Comparison of ENCODE assay signal across 8 cellular contexts in the genomic region with DNA sequence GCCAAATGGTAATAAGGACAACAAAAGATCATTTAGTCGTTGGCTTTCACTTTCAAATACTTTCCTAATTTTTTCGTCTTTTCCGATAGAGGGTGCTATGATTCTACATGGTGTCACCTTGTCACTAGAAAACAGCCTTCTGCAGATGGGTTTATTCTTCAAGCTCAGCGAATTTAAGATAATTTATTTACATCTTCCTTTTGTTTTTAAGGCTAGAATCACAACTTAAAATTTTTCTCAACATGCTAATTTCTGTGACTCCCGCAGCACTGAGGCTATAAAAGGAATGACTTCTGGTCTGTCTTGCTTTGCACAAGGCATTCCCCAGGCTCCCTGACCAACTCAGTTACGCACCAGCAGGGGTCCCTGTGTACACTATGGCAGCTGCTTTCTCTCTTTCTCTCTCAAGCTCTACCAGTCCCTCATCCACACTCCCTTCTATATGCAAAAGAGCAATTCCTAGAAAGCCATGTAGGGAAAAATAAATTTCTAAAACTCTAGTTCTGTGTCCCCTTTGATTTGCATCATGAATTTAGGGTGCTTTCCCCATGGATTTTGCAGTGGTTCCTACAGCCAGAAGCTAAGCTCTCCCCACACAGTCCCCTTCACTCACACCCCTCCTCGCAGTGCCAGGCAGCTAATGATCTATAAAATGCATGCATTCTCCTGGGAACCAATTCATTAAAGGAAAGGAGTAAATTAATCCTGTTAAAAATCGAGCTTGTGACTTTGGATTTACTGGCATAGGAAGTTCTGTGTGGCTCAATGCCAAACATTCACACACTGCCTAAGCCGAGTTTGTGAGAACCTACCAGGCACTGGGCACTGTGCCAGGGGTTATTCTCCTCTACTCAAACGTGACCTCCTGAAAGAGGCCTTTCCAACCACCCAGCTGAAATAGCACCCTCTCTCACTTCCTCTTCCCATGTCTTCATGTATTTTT.
DNase-seq lines count a peak whose midpoint lies in the region; ATAC-seq and FAIRE-seq lines count a peak whose summit lies in the region.

No MANE protein-coding gene starts in this region.

- 3 to 5% (median 3%) methylated on average over 10 of the region's 10 CpGs for WGBS in small intestine, 3 donors

- H3K36me3 ChIP-seq in iPS-18a (ENCODE audit: control insufficient read depth, low read depth, low read length) = no peaks in the 10 kb centered on the region
- H3K36me3 ChIP-seq in small intestine (ENCODE audit: control insufficient read depth in 2 of 2, insufficient read depth in 2 of 2, low read length in 2 of 2) = no peaks in the 10 kb centered on the region

- no peaks in the 10 kb centered on the region for H3K27me3 ChIP-seq in iPS-18a (ENCODE audit: control insufficient read depth, insufficient read depth, low read length)
- no peaks in the 10 kb centered on the region for H3K27me3 ChIP-seq in small intestine (ENCODE audit: control insufficient read depth in 2 of 2, insufficient read depth in 2 of 2, low read length in 2 of 2)

- H3K27ac ChIP-seq in iPS-18a (ENCODE audit: low read length) = no peak overlapping the region
- H3K27ac ChIP-seq in small intestine (ENCODE audit: low read depth in 1 of 2, low read length in 1 of 2) = no peak overlapping the region

- FAIRE-seq in small intestine (lab: Jason Lieb, UNC) = no peak

- H3K9me3 ChIP-seq in iPS-18a (ENCODE audit: control insufficient read depth, low read depth, low read length) = no peaks in the 10 kb centered on the region
- H3K9me3 ChIP-seq in small intestine (ENCODE audit: control insufficient read depth, low read depth) = no peaks in the 10 kb centered on the region

- no peak overlapping the region for H3K9ac ChIP-seq in iPS-18a (ENCODE audit: low read length)

- ATAC-seq in GM18499 (IDR thresholded peaks at IDR 0.05; ENCODE audit: insufficient read depth, unreplicated experiment) = peak; percentile 51
- peak; percentile 81 for ATAC-seq in HG02852 (IDR thresholded peaks at IDR 0.05; ENCODE audit: unreplicated experiment)

- H3K4me3 ChIP-seq in iPS-18a (ENCODE audit: low read length) (peak overlapping the region; percentile 50), small intestine (ENCODE audit: low read depth in 1 of 2, low read length in 2 of 2) (no peak overlapping the region)

- in situ Hi-C loops in ACHN (cut with HindIII; ENCODE audit: low pct_ligation_motif_present, low pct_unique_long_range_greater_than_20kb, low sequenced_read_pairs) = no loop called here
- in situ Hi-C loops in SK-MEL-5 (cut with HindIII; ENCODE audit: low pct_unique_long_range_greater_than_20kb, low sequenced_read_pairs) = no loop called here
- in situ Hi-C loops in T47D (cut with HindIII; ENCODE audit: low pct_unique_long_range_greater_than_20kb, low sequenced_read_pairs) = no loop called here

- peaks cover 6% of the 10 kb centered on the region for H3K4me1 ChIP-seq in iPS-18a (ENCODE audit: control insufficient read depth, low read depth, low read length)
- peaks cover 0 to 3% of the 10 kb centered on the region in 2 donors for H3K4me1 ChIP-seq in small intestine (ENCODE audit: control insufficient read depth in 2 of 2, insufficient read depth in 1 of 2, low read depth in 1 of 2, low read length in 1 of 2)

- DNase-seq in ACHN (peak; percentile 91), NCI-H1092 (lab: John Stamatoyannopoulos, UW) (peak; percentile 72), SK-MEL-5 (ENCODE audit: low read depth, low spot score) (peak; percentile 94), T47D (ENCODE audit: low read depth in 1 of 2, low spot score in 1 of 2) (peak; percentile 72 to 92), small intestine (peak; percentile 56)
